ENCODE assay signal across 17 cellular contexts in genomic region chr2:15693926-15694588, GRCh38.
A peak's percentile ranks its signal among the peaks of the same experiment; 100 is the strongest.
DNase-seq lines count a peak whose midpoint lies in the region; ATAC-seq and TF ChIP-seq lines count a peak whose summit lies in the region.
"Had no signal": no experiment of that assay in that cellular context is flagged by ENCODE, and none has a peak within 500 bp of the region (broad histone marks: within the 10 kb centered on the region; RNA-seq: fewer than 3 reads in every experiment).

No MANE protein-coding gene starts in this region.

- H3K4me1 ChIP-seq in GM23338 (ENCODE audit: insufficient read depth) (no peaks in the 10 kb centered on the region; the same call in 1 of the 2 replicates), HAP-1 (no peaks in the 10 kb centered on the region)

- no peaks in the 10 kb centered on the region for H3K9me3 ChIP-seq in HAP-1

- H3K4me2 ChIP-seq in GM23338 = no peak overlapping the region

- H3K36me3 ChIP-seq in GM23338 (ENCODE audit: insufficient read depth) (no peaks in the 10 kb centered on the region), HAP-1 (replicated peaks) (no peaks in the 10 kb centered on the region)

- no peak overlapping the region for H3K4me3 ChIP-seq in GM23338
- H3K4me3 ChIP-seq in fibroblast of villous mesenchyme (ENCODE audit: low read depth, low read length) = no peak overlapping the region
- no peak overlapping the region for H3K4me3 ChIP-seq in dorsolateral prefrontal cortex
- no peak overlapping the region for H3K4me3 ChIP-seq in HAP-1

- H3K27ac Mint-ChIP-seq in GM23338 = no peak overlapping the region
- H3K27ac Mint-ChIP-seq: CD14-positive monocyte had no signal

- H3K27ac ChIP-seq in GM23338 (ENCODE audit: low read depth) (no peak overlapping the region), dorsolateral prefrontal cortex (no peak overlapping the region)

- H3K36me3 Mint-ChIP-seq in GM23338 (ENCODE audit: low read depth) = no peaks in the 10 kb centered on the region
- H3K36me3 Mint-ChIP-seq: CD14-positive monocyte had no signal

- intact Hi-C loops in dorsolateral prefrontal cortex (cut with DNase I) = no loop called here

- H2AFZ ChIP-seq in GM23338 = peak overlapping the region; percentile 52; the same call in 1 of the 2 replicates

- no peaks in the 10 kb centered on the region for H4K20me1 ChIP-seq in GM23338 (replicated peaks; ENCODE audit: insufficient read depth)

- DNase-seq in GM23338 (ENCODE audit: low spot score) = peak; percentile 16
- DNase-seq in NCI-H524 (lab: John Stamatoyannopoulos, UW) = peak; percentile 54 to 84
- peak; percentile 10 for DNase-seq in fibroblast of villous mesenchyme (ENCODE audit: low read depth)
- DNase-seq in retina = peak; percentile 54
- DNase-seq in GM13977 (ENCODE audit: low spot score) = no peak
- DNase-seq in dorsolateral prefrontal cortex = no peak
- no peak for DNase-seq in HAP-1 (ENCODE audit: low spot score in 2 of 2)
- DNase-seq: DMS 273 treated with DMSO at 0.1 percent for 48 hours, KG1, NCI-H1092 treated with DMSO at 0.1 percent for 48 hours, NCI-H2081, NCI-H510A, SHP77, T-helper 1 cell had no signal

- ATAC-seq in GM23338 = peak; percentile 61
- ATAC-seq: HepG2, SK-N-SH treated with all-trans-retinoic acid at 6 μM for 48 hours had no signal

- H3K9me3 Mint-ChIP-seq in GM23338 = peaks cover 6% of the 10 kb centered on the region; the same call in 1 of the 3 replicates

- H3K27me3 Mint-ChIP-seq in GM23338 (ENCODE audit: insufficient read depth, low read depth, poor library complexity) = peaks cover 3% of the 10 kb centered on the region

- no peak for TF ChIP-seq CTCF in GM23338 (conservative IDR thresholded peaks at IDR 0.05; ENCODE audit: low read depth in 2 of 2)
- TF ChIP-seq CTCF in fibroblast of villous mesenchyme (IDR thresholded peaks at IDR 0.05; ENCODE audit: insufficient read depth, low read depth, low read length) = no peak
- no peak for TF ChIP-seq CTCF in GM13977 (IDR thresholded peaks at IDR 0.05; ENCODE audit: extremely low read depth, insufficient read depth, missing control alignments)
- no peak for TF ChIP-seq CTCF in dorsolateral prefrontal cortex (IDR thresholded peaks at IDR 0.05 in 54 of 56, conservative IDR thresholded peaks at IDR 0.05 in 2 of 56; ENCODE audit: low read depth in 1 of 56, partially characterized antibody in 56 of 56)

- no peaks in the 10 kb centered on the region for H3F3A ChIP-seq in GM23338 (replicated peaks; ENCODE audit: low read depth)

- H3K79me2 ChIP-seq in GM23338 (replicated peaks; ENCODE audit: insufficient read depth) = no peaks in the 10 kb centered on the region

- H3K27me3 ChIP-seq in GM23338 (ENCODE audit: insufficient read depth) (no peaks in the 10 kb centered on the region), dorsolateral prefrontal cortex (peaks cover 0 to 2% (median 0%) of the 10 kb centered on the region in 45 donors), HAP-1 (ENCODE audit: low read depth) (no peaks in the 10 kb centered on the region)

- peaks cover 4% of the 10 kb centered on the region; the same call in 2 of the 3 replicates for H3K4me1 Mint-ChIP-seq in GM23338

- in situ Hi-C loops in GM13977 (cut with MboI; ENCODE audit: low pct_unique_long_range_greater_than_20kb, low sequenced_read_pairs, unreplicated experiment) (no loop called here), HAP-1 (cut with MboI; ENCODE audit: low sequenced_read_pairs) (no loop called here)

- H3K9me2 ChIP-seq in GM23338 (ENCODE audit: insufficient read depth) = no peaks in the 10 kb centered on the region

- H3K4me3 Mint-ChIP-seq in GM23338 = no peak overlapping the region
- H3K4me3 Mint-ChIP-seq: CD14-positive monocyte had no signal

TF ChIP-seq in GM23338, 12 proteins besides CTCF, POLR2A, EP300 and RAD21 (continues in another document):
- TF ChIP-seq STAT1 (IDR thresholded peaks at IDR 0.05; ENCODE audit: unreplicated experiment) = no peak
- no peak for TF ChIP-seq EZH2 (IDR thresholded peaks at IDR 0.05; ENCODE audit: low read depth, unreplicated experiment)
- TF ChIP-seq, protein P1, sequence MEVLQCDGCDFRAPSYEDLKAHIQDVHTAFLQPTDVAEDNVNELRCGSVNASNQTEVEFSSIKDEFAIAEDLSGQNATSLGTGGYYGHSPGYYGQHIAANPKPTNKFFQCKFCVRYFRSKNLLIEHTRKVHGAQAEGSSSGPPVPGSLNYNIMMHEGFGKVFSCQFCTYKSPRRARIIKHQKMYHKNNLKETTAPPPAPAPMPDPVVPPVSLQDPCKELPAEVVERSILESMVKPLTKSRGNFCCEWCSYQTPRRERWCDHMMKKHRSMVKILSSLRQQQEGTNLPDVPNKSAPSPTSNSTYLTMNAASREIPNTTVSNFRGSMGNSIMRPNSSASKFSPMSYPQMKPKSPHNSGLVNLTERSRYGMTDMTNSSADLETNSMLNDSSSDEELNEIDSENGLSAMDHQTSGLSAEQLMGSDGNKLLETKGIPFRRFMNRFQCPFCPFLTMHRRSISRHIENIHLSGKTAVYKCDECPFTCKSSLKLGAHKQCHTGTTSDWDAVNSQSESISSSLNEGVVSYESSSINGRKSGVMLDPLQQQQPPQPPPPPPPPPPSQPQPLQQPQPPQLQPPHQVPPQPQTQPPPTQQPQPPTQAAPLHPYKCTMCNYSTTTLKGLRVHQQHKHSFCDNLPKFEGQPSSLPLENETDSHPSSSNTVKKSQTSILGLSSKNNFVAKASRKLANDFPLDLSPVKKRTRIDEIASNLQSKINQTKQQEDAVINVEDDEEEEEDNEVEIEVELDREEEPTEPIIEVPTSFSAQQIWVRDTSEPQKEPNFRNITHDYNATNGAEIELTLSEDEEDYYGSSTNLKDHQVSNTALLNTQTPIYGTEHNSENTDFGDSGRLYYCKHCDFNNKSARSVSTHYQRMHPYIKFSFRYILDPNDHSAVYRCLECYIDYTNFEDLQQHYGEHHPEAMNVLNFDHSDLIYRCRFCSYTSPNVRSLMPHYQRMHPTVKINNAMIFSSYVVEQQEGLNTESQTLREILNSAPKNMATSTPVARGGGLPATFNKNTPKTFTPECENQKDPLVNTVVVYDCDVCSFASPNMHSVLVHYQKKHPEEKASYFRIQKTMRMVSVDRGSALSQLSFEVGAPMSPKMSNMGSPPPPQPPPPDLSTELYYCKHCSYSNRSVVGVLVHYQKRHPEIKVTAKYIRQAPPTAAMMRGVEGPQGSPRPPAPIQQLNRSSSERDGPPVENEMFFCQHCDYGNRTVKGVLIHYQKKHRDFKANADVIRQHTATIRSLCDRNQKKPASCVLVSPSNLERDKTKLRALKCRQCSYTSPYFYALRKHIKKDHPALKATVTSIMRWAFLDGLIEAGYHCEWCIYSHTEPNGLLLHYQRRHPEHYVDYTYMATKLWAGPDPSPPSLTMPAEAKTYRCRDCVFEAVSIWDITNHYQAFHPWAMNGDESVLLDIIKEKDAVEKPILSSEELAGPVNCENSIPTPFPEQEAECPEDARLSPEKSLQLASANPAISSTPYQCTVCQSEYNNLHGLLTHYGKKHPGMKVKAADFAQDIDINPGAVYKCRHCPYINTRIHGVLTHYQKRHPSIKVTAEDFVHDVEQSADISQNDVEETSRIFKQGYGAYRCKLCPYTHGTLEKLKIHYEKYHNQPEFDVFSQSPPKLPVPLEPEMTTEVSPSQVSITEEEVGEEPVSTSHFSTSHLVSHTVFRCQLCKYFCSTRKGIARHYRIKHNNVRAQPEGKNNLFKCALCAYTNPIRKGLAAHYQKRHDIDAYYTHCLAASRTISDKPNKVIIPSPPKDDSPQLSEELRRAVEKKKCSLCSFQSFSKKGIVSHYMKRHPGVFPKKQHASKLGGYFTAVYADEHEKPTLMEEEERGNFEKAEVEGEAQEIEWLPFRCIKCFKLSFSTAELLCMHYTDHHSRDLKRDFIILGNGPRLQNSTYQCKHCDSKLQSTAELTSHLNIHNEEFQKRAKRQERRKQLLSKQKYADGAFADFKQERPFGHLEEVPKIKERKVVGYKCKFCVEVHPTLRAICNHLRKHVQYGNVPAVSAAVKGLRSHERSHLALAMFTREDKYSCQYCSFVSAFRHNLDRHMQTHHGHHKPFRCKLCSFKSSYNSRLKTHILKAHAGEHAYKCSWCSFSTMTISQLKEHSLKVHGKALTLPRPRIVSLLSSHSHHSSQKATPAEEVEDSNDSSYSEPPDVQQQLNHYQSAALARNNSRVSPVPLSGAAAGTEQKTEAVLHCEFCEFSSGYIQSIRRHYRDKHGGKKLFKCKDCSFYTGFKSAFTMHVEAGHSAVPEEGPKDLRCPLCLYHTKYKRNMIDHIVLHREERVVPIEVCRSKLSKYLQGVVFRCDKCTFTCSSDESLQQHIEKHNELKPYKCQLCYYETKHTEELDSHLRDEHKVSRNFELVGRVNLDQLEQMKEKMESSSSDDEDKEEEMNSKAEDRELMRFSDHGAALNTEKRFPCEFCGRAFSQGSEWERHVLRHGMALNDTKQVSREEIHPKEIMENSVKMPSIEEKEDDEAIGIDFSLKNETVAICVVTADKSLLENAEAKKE (CRISPR knock-in tag; IDR thresholded peaks at IDR 0.05) = no peak
- TF ChIP-seq, protein P2, sequence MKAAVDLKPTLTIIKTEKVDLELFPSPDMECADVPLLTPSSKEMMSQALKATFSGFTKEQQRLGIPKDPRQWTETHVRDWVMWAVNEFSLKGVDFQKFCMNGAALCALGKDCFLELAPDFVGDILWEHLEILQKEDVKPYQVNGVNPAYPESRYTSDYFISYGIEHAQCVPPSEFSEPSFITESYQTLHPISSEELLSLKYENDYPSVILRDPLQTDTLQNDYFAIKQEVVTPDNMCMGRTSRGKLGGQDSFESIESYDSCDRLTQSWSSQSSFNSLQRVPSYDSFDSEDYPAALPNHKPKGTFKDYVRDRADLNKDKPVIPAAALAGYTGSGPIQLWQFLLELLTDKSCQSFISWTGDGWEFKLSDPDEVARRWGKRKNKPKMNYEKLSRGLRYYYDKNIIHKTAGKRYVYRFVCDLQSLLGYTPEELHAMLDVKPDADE (IDR thresholded peaks at IDR 0.05) = no peak
- no peak for TF ChIP-seq POLR2AphosphoS5 (IDR thresholded peaks at IDR 0.05; ENCODE audit: low read depth)
- TF ChIP-seq ZNF331 (CRISPR knock-in tag; IDR thresholded peaks at IDR 0.05; ENCODE audit: low read depth) = no peak
- TF ChIP-seq CREB1 (CRISPR knock-in tag; IDR thresholded peaks at IDR 0.05; ENCODE audit: low read depth) = no peak
- TF ChIP-seq EZH2phosphoT487 (IDR thresholded peaks at IDR 0.05; ENCODE audit: unreplicated experiment) = no peak

Comparison
In these comparisons a context has a peak if more than half of its experiments do, and no peak if none do; other contexts are left out.
1. DNase-seq: peak in GM23338 (single experiment), NCI-H524 (2 of 2), fibroblast of villous mesenchyme (single experiment) and retina (single experiment); none in GM13977 (single experiment), dorsolateral prefrontal cortex (0 of 10) and HAP-1 (0 of 2).